ENCODE assay signal across 1 cellular context in genomic region chr21:44043613-44044012, GRCh38.
TF ChIP-seq lines count a peak whose summit lies in the region.

No MANE protein-coding gene starts in this region.

TF ChIP-seq in K562, 482 proteins besides CTCF, POLR2A, EP300 and RAD21:
- TF ChIP-seq ZKSCAN1 (IDR thresholded peaks at IDR 0.05; ENCODE audit: low read depth, low read length), result peak; percentile 86; the same call in 1 of the 2 replicates
- TF ChIP-seq CBX3 (IDR thresholded peaks at IDR 0.05; ENCODE audit: borderline replicate concordance in 1 of 2, low read length in 2 of 2), result 0 out of 3 replicates have a peak, but pooled peaks of 1 of the 2 experiments have one; percentile 12
- peak; percentile 56; the same call in 1 of the 2 replicates for TF ChIP-seq SPI1 (IDR thresholded peaks at IDR 0.05; ENCODE audit: borderline replicate concordance, low read depth, low read length)
- 0 out of 2 replicates have a peak, but pooled peaks have one; percentile 13 for TF ChIP-seq TCF3 (CRISPR knock-in tag; IDR thresholded peaks at IDR 0.05)
- no peak for TF ChIP-seq HDGF (IDR thresholded peaks at IDR 0.05)
- TF ChIP-seq MAZ (CRISPR knock-in tag; conservative IDR thresholded peaks at IDR 0.05 in 1 of 2, IDR thresholded peaks at IDR 0.05 in 1 of 2), result no peak
- peak; percentile 20; the same call in 1 of the 2 replicates for TF ChIP-seq CTBP1 (IDR thresholded peaks at IDR 0.05; ENCODE audit: borderline replicate concordance)
- TF ChIP-seq MED1 (CRISPR knock-in tag; IDR thresholded peaks at IDR 0.05; ENCODE audit: borderline replicate concordance), result no peak
- peak in 1 of 3 experiments; percentile 36 for TF ChIP-seq YY1 (IDR thresholded peaks at IDR 0.05; ENCODE audit: borderline replicate concordance in 1 of 3, control insufficient read depth in 1 of 3, extremely low read depth in 1 of 3, insufficient read depth in 3 of 3, insufficient read length in 1 of 3, insufficient replicate concordance in 2 of 3, low read depth in 1 of 3, low read length in 2 of 3)
- TF ChIP-seq CGGBP1 (CRISPR knock-in tag; IDR thresholded peaks at IDR 0.05), result no peak
- TF ChIP-seq MNT (conservative IDR thresholded peaks at IDR 0.05), result 0 out of 4 replicates have a peak, but pooled peaks of 1 of the 2 experiments have one; percentile 23
- TF ChIP-seq MAX (CRISPR knock-in tag; IDR thresholded peaks at IDR 0.05), result peak; percentile 34; the same call in 1 of the 2 replicates
- no peak for TF ChIP-seq E2F1 (CRISPR knock-in tag; IDR thresholded peaks at IDR 0.05)
- TF ChIP-seq FOXP4 (CRISPR knock-in tag; IDR thresholded peaks at IDR 0.05; ENCODE audit: borderline replicate concordance), result no peak
TF ChIP-seq in K562: peak in this region for 8.
